In the genomic region with DNA sequence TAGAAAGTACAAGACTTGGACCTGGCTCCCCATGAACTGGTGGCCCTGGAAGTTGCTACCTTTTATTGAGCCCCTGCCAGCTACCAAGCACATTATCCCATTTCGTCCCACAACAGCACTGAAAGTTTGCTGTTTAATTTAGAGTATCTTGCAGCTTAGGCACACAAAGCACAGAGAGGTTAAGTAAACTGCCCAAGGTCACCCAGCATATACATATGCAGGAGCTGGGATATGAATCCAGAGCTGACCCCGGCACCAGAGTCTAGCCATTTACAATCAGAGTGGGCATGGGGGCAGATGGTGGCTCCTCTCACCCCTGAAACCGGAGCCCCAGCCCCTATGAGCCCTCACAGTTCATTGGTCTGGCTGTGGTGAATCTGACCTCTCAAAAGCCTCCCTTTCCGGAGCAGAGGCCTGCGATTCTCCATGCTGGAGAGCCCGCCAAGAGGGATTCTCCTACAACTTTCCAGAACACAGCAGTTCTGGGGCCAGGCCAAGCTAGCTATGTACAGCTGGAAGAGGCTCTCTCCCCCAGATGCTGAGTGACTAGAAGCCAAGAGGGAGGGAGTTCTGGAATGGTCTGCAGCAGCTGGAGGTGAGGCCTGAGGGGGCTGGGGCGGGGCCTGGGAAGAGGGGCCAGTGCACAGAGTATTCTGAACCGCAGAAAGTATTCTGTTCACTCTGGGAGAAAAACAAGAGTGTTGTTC, we compare ENCODE assay signal across 14 cellular contexts. TPM values are rescaled to one million over a fixed set of nuclear protein-coding genes. Genes with fewer than 3 reads are reported as not detected.
DNase-seq lines count a peak whose midpoint lies in the region; ATAC-seq and TF ChIP-seq lines count a peak whose summit lies in the region.
"Had no signal": no experiment of that assay in that cellular context is flagged by ENCODE, and none has a peak within 500 bp of the region (broad histone marks: within the 10 kb centered on the region; RNA-seq: fewer than 3 reads in every experiment).

No MANE protein-coding gene starts in this region.

- H3K27me3 Mint-ChIP-seq in brain (no peaks in the 10 kb centered on the region), progenitor cell of endocrine pancreas (no peaks in the 10 kb centered on the region)

- H3K36me3 Mint-ChIP-seq in brain (peaks cover 8% of the 10 kb centered on the region), progenitor cell of endocrine pancreas (ENCODE audit: insufficient read depth) (no peaks in the 10 kb centered on the region)

- H3K4me3 Mint-ChIP-seq in brain (peak overlapping the region in 3 of 5 experiments; percentile 22 to 77 (median 50)), progenitor cell of endocrine pancreas (ENCODE audit: low read depth) (no peak overlapping the region)
- H3K4me3 Mint-ChIP-seq: activated T-cell treated with anti-CD3 and anti-CD28 coated beads, Interleukin-2, amount 50 U/mL, for 4 hours had no signal

- H3K4me3 ChIP-seq in AG10803 (ENCODE audit: low read length) (no peak overlapping the region), upper lobe of right lung (no peak overlapping the region)

- H3K9me3 ChIP-seq in upper lobe of right lung = no peaks in the 10 kb centered on the region

- no peak for TF ChIP-seq CTCF in AG10803 (conservative IDR thresholded peaks at IDR 0.05; ENCODE audit: low read length)
- TF ChIP-seq CTCF in brain (conservative IDR thresholded peaks at IDR 0.05) = no peak
- no peak for TF ChIP-seq CTCF in progenitor cell of endocrine pancreas (IDR thresholded peaks at IDR 0.05; ENCODE audit: unreplicated experiment)
- TF ChIP-seq CTCF in upper lobe of right lung (IDR thresholded peaks at IDR 0.05) = no peak

- H3K36me3 ChIP-seq in upper lobe of right lung = no peaks in the 10 kb centered on the region

- H3K4me1 ChIP-seq in upper lobe of right lung = peaks cover 43% of the 10 kb centered on the region

- peak overlapping the region in 4 of 5 experiments; percentile 11 to 93 (median 89) for H3K27ac Mint-ChIP-seq in brain
- peak overlapping the region; percentile 37 for H3K27ac Mint-ChIP-seq in progenitor cell of endocrine pancreas

- no peaks in the 10 kb centered on the region for H3K27me3 ChIP-seq in upper lobe of right lung

- H3K9me3 Mint-ChIP-seq in brain (no peaks in the 10 kb centered on the region), progenitor cell of endocrine pancreas (ENCODE audit: low read depth) (no peaks in the 10 kb centered on the region)
- H3K9me3 Mint-ChIP-seq: activated T-cell treated with anti-CD3 and anti-CD28 coated beads, Interleukin-2, amount 50 U/mL, for 4 hours had no signal

- intact Hi-C loops in left cardiac atrium (cut with DNase I) (no loop called here), upper lobe of right lung (cut with DNase I) (no loop called here)

- H3K4me1 Mint-ChIP-seq in brain = peaks cover 65% of the 10 kb centered on the region
- peaks cover 20% of the 10 kb centered on the region for H3K4me1 Mint-ChIP-seq in progenitor cell of endocrine pancreas (ENCODE audit: low read depth)

- ATAC-seq in left cardiac atrium (peak; percentile 5 to 58), upper lobe of right lung (no peak), GM21360 (IDR thresholded peaks at IDR 0.05; ENCODE audit: unreplicated experiment) (no peak)
- ATAC-seq: activated T-cell treated with anti-CD3 and anti-CD28 coated beads, Interleukin-2, amount 50 U/mL, for 4 hours had no signal

- DNase-seq in AG10803 (ENCODE audit: low read depth) (peak; percentile 79), left cardiac atrium (peak; percentile 84), progenitor cell of endocrine pancreas (ENCODE audit: low spot score, unreplicated experiment) (no peak), upper lobe of right lung (no peak), HCEC 1CT (no peak)
- DNase-seq in activated T-cell treated with anti-CD3 and anti-CD28 coated beads, Interleukin-2, amount 50 U/mL, for 48 hours = no peak
- DNase-seq: activated T-cell treated with anti-CD3 and anti-CD28 coated beads, Interleukin-2, amount 50 U/mL, for 4 hours; GOT3; NCI-H2081 treated with DMSO at 0.1 percent for 48 hours; T-helper 2 cell had no signal

- no peak overlapping the region for H3K27ac ChIP-seq in upper lobe of right lung
- H3K27ac ChIP-seq: C4-2B, epithelial cell of prostate had no signal

RNA-seq across cellular contexts. Expression of a gene that starts 58.3 kb away (rescaled TPM):
- polyA plus RNA-seq in brain (ENCODE audit: insufficient read depth, low read depth, low replicate concordance) = 39.4 TPM
- total RNA-seq in left cardiac atrium = 10 to 100 TPM; 28.7 to 56.9 TPM
- total RNA-seq in progenitor cell of endocrine pancreas = 85.0 and 98.9 TPM in 2 replicates
- 80.8 TPM for total RNA-seq in upper lobe of right lung

Comparison
In these comparisons a context has a peak if more than half of its experiments do, and no peak if none do; other contexts are left out.
1. DNase-seq: peak in AG10803 (single experiment) and left cardiac atrium (single experiment); none in progenitor cell of endocrine pancreas (single experiment), upper lobe of right lung (single experiment), HCEC 1CT (single experiment) and activated T-cell treated with anti-CD3 and anti-CD28 coated beads, Interleukin-2, amount 50 U/mL, for 48 hours (0 of 2).
2. ATAC-seq: peak in left cardiac atrium (2 of 2); none in upper lobe of right lung (single experiment) and GM21360 (single experiment).